Comparison of ENCODE assay signal across 8 cellular contexts in genomic region chr15:69468241-69469121, GRCh38. TPM values are rescaled to one million over a fixed set of nuclear protein-coding genes. Genes with fewer than 3 reads are reported as not detected.
DNase-seq lines count a peak whose midpoint lies in the region; ATAC-seq, FAIRE-seq and TF ChIP-seq lines count a peak whose summit lies in the region.

No MANE protein-coding gene starts in this region.

- peak overlapping the region; percentile 58 for H3K4me3 ChIP-seq in CD4-positive, CD25-positive, alpha-beta regulatory T cell (ENCODE audit: low read depth, low read length)
- H3K4me3 ChIP-seq in MG63 (no peak overlapping the region), mesenchymal stem cell (ENCODE audit: insufficient read depth in 1 of 2, low read depth in 1 of 2, low read length in 2 of 2) (no peak overlapping the region)

- peak; percentile 98 to 99 for ATAC-seq in CD4-positive, CD25-positive, alpha-beta regulatory T cell (ENCODE audit: low read depth in 2 of 2)
- ATAC-seq in GM18858 (IDR thresholded peaks at IDR 0.05; ENCODE audit: unreplicated experiment): no peak

- H3K9ac ChIP-seq in mesenchymal stem cell (ENCODE audit: low read length): no peak overlapping the region

- DNase-seq in CD4-positive, CD25-positive, alpha-beta regulatory T cell: peak; percentile 79 to 90 (median 89)
- peak; percentile 11 for DNase-seq in MG63
- peak; percentile 93 for DNase-seq in SW480 (ENCODE audit: low spot score)
- DNase-seq in mesenchymal stem cell: peak; percentile 79
- peak; percentile 61 to 63 for DNase-seq in stimulated activated CD8-positive, alpha-beta memory T cell treated with anti-CD3 and anti-CD28 coated beads, Interleukin-7, amount 100 ng/mL, for 1 hour (ENCODE audit: low read depth in 2 of 2)
- DNase-seq in H54 (ENCODE audit: insufficient read length, low spot score): no peak

- H2BK15ac ChIP-seq in mesenchymal stem cell (ENCODE audit: low read depth, poor library complexity, severe bottlenecking): no peak overlapping the region

- H3K4ac ChIP-seq in mesenchymal stem cell (ENCODE audit: low read depth in 1 of 2, low read length in 2 of 2): no peak overlapping the region

- H3K27ac Mint-ChIP-seq in CD4-positive, CD25-positive, alpha-beta regulatory T cell: peak overlapping the region; percentile 96 to 99 (median 97)
- peak overlapping the region; percentile 88 for H3K27ac Mint-ChIP-seq in activated naive CD8-positive, alpha-beta T cell

- H2BK12ac ChIP-seq in mesenchymal stem cell (ENCODE audit: low read length in 2 of 2): peak overlapping the region in 1 of 2 experiments; percentile 21

- peak overlapping the region; percentile 17 to 67 (median 58) for H3K4me3 Mint-ChIP-seq in CD4-positive, CD25-positive, alpha-beta regulatory T cell
- peak overlapping the region; percentile 70 for H3K4me3 Mint-ChIP-seq in activated naive CD8-positive, alpha-beta T cell

- TF ChIP-seq POLR2A in H54 (IDR thresholded peaks at IDR 0.05; ENCODE audit: low read depth, low read length): no peak

- H3K4me2 ChIP-seq in mesenchymal stem cell (ENCODE audit: low read length, poor library complexity, severe bottlenecking): no peak overlapping the region

- H3K36me3 ChIP-seq in CD4-positive, CD25-positive, alpha-beta regulatory T cell (ENCODE audit: control insufficient read depth, insufficient read depth, low read length): no peaks in the 10 kb centered on the region
- H3K36me3 ChIP-seq in MG63 (no peaks in the 10 kb centered on the region), mesenchymal stem cell (ENCODE audit: control insufficient read depth in 1 of 2, insufficient read depth in 2 of 2, low read depth in 1 of 2, low read length in 2 of 2) (no peaks in the 10 kb centered on the region)

- H3K14ac ChIP-seq in mesenchymal stem cell (ENCODE audit: low read length in 2 of 2): no peak overlapping the region

- no peak overlapping the region for H4K91ac ChIP-seq in mesenchymal stem cell (ENCODE audit: low read length)

- H4K8ac ChIP-seq in mesenchymal stem cell (ENCODE audit: low read length): no peak overlapping the region

- no peaks in the 10 kb centered on the region for H3K36me3 Mint-ChIP-seq in CD4-positive, CD25-positive, alpha-beta regulatory T cell
- H3K36me3 Mint-ChIP-seq in activated naive CD8-positive, alpha-beta T cell: no peaks in the 10 kb centered on the region

- no peaks in the 10 kb centered on the region for H3K9me3 Mint-ChIP-seq in CD4-positive, CD25-positive, alpha-beta regulatory T cell
- H3K9me3 Mint-ChIP-seq in activated naive CD8-positive, alpha-beta T cell (ENCODE audit: low read depth): no peaks in the 10 kb centered on the region

- peaks cover 27% of the 10 kb centered on the region for H3K4me1 ChIP-seq in CD4-positive, CD25-positive, alpha-beta regulatory T cell (ENCODE audit: control insufficient read depth, insufficient read depth, low read length, poor library complexity, severe bottlenecking)
- H3K4me1 ChIP-seq in mesenchymal stem cell (ENCODE audit: control insufficient read depth, insufficient read depth, low read depth, low read length): peaks cover 21% of the 10 kb centered on the region

- peak overlapping the region; percentile 30 for H2AK5ac ChIP-seq in mesenchymal stem cell (ENCODE audit: low read length, severe bottlenecking)

- H3K79me1 ChIP-seq in mesenchymal stem cell (replicated peaks; ENCODE audit: low read length, poor library complexity, severe bottlenecking): no peaks in the 10 kb centered on the region

- no peaks in the 10 kb centered on the region for H3K27me3 ChIP-seq in CD4-positive, CD25-positive, alpha-beta regulatory T cell (ENCODE audit: control insufficient read depth, insufficient read depth, low read length)
- H3K27me3 ChIP-seq in MG63 (no peaks in the 10 kb centered on the region), mesenchymal stem cell (ENCODE audit: control insufficient read depth in 1 of 2, insufficient read depth in 1 of 2, low read length in 2 of 2) (peaks cover 0 to 21% of the 10 kb centered on the region in 2 experiments)

- peak overlapping the region in 1 of 2 experiments; percentile 54 for H3K18ac ChIP-seq in mesenchymal stem cell (ENCODE audit: low read depth in 1 of 2, low read length in 2 of 2)

- peak overlapping the region; percentile 94 for H3K27ac ChIP-seq in CD4-positive, CD25-positive, alpha-beta regulatory T cell (ENCODE audit: insufficient read depth, low read length, poor library complexity, severe bottlenecking)
- H3K27ac ChIP-seq in mesenchymal stem cell (ENCODE audit: low read length, poor library complexity, severe bottlenecking): no peak overlapping the region

- H3K4me1 Mint-ChIP-seq in CD4-positive, CD25-positive, alpha-beta regulatory T cell: peaks cover 6 to 32% (median 21%) of the 10 kb centered on the region in 4 donors
- peaks cover 26% of the 10 kb centered on the region for H3K4me1 Mint-ChIP-seq in activated naive CD8-positive, alpha-beta T cell (ENCODE audit: low read depth)

- H2AFZ ChIP-seq in mesenchymal stem cell (ENCODE audit: low read depth, low read length): no peak overlapping the region

- no peak overlapping the region for H2BK5ac ChIP-seq in mesenchymal stem cell (ENCODE audit: low read depth, low read length, poor library complexity, severe bottlenecking)

- H2BK120ac ChIP-seq in mesenchymal stem cell (ENCODE audit: low read depth, low read length): no peak overlapping the region

- no peaks in the 10 kb centered on the region for H3K9me3 ChIP-seq in CD4-positive, CD25-positive, alpha-beta regulatory T cell (ENCODE audit: control insufficient read depth in 2 of 2, low read length in 2 of 2)
- H3K9me3 ChIP-seq in MG63 (no peaks in the 10 kb centered on the region), mesenchymal stem cell (ENCODE audit: control insufficient read depth, low read length) (no peaks in the 10 kb centered on the region)

- no peaks in the 10 kb centered on the region for H3K27me3 Mint-ChIP-seq in CD4-positive, CD25-positive, alpha-beta regulatory T cell
- no peaks in the 10 kb centered on the region for H3K27me3 Mint-ChIP-seq in activated naive CD8-positive, alpha-beta T cell

- WGBS in mesenchymal stem cell: 67% methylated on average over 19 of the region's 19 CpGs

- no peak overlapping the region for H3K23ac ChIP-seq in mesenchymal stem cell (ENCODE audit: low read length in 2 of 2)

- FAIRE-seq in H54 (lab: Jason Lieb, UNC): no peak

RNA-seq across cellular contexts. Expression of gene RPLP1, which starts 15.9 kb away (rescaled TPM):
- total RNA-seq in CD4-positive, CD25-positive, alpha-beta regulatory T cell: 1,439 TPM
- 1,000 to 10,000 TPM; 1,970 to 2,778 (median 2,296) TPM for polyA plus RNA-seq in CD4-positive, CD25-positive, alpha-beta regulatory T cell
- 100 and 227 TPM in 2 replicates for total RNA-seq in MG63 (2014; rRNA removed; shearing (Covaris generic); ENCODE audit: low replicate concordance)
- 3,158 TPM for polyA plus RNA-seq in mesenchymal stem cell (2013, experiment 1 of 2)
- 2,769 TPM for polyA plus RNA-seq in mesenchymal stem cell (2013, experiment 2 of 2)

RNA-seq across cellular contexts. Expression of gene KIF23, which starts 54.3 kb away (rescaled TPM):
- 3.8 TPM for total RNA-seq in CD4-positive, CD25-positive, alpha-beta regulatory T cell
- polyA plus RNA-seq in CD4-positive, CD25-positive, alpha-beta regulatory T cell: 1 to 10 TPM in 3 of 4 donors, under 1 TPM in 1; 0.74 to 1.3 (median 1.1) TPM
- total RNA-seq in MG63 (2014; rRNA removed; shearing (Covaris generic); ENCODE audit: low replicate concordance): 33.8 and 75.8 TPM in 2 replicates
- polyA plus RNA-seq in mesenchymal stem cell (2013, experiment 1 of 2): 6.7 TPM
- polyA plus RNA-seq in mesenchymal stem cell (2013, experiment 2 of 2): 6.7 TPM
